ENCODE assay signal across 17 cellular contexts in the genomic region with DNA sequence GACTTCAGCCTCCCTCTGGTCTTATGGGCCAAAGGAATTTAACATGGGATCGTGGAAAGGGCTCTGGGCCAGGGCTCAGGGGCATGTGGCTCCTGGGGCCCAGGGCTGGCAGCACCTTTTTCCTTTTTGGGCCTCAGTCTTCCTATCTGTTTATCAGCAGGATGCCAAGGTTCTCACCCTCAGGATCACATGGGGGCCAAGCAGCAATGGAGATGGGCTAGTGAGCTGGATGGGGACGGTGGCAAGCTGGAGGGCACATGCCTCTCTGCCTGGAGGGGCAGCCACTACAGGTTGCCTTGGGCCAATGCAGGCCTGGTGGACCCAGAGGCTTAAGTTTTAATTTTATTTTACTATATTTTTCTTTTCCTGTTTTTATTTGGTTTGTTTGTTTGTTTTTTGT.
DNase-seq lines count a peak whose midpoint lies in the region; ATAC-seq and TF ChIP-seq lines count a peak whose summit lies in the region.
"Had no signal": no experiment of that assay in that cellular context is flagged by ENCODE, and none has a peak within 500 bp of the region (broad histone marks: within the 10 kb centered on the region; RNA-seq: fewer than 3 reads in every experiment).

No MANE protein-coding gene starts in this region.

- no peak overlapping the region for H2BK5ac ChIP-seq in H9 (ENCODE audit: insufficient read length, low read length)

- no peak overlapping the region for H2BK15ac ChIP-seq in H9 (ENCODE audit: low read depth, low read length)

- H4K5ac ChIP-seq in H9 (ENCODE audit: insufficient read length, low read depth, low read length), result no peak overlapping the region

- H3K9me3 Mint-ChIP-seq in H9 (peaks cover 7 to 12% of the 10 kb centered on the region in 2 experiments; a peak in 4 of 5 replicates), chondrocyte (ENCODE audit: low read depth) (peaks cover 5% of the 10 kb centered on the region)
- H3K9me3 Mint-ChIP-seq: CD4-positive, alpha-beta T cell had no signal

- H3K27me3 ChIP-seq in H9 (ENCODE audit: insufficient read depth, low read length), result no peaks in the 10 kb centered on the region; the same call in 1 of the 2 replicates

- H2BK12ac ChIP-seq in H9 (ENCODE audit: insufficient read length, low read depth, low read length), result no peak overlapping the region

- H3K27me3 Mint-ChIP-seq in H9 (ENCODE audit: low read depth) (peaks cover 4% of the 10 kb centered on the region), chondrocyte (ENCODE audit: low read depth) (peaks cover 26% of the 10 kb centered on the region)

- H3K4me1 Mint-ChIP-seq in H9 (peaks cover 3 to 13% of the 10 kb centered on the region in 2 experiments), chondrocyte (ENCODE audit: low read depth) (no peaks in the 10 kb centered on the region)

- no peak overlapping the region for H3K18ac ChIP-seq in H9 (ENCODE audit: insufficient read length, low read depth, low read length)

- no peaks in the 10 kb centered on the region for H3K79me1 ChIP-seq in H9 (ENCODE audit: insufficient read depth, low read depth, low read length, poor library complexity, severe bottlenecking)

- DNase-seq in H9 (peak; percentile 8), chondrocyte (ENCODE audit: low spot score) (no peak), islet precursor cell (peak; percentile 32), substantia nigra (lab: John Stamatoyannopoulos, UW) (no peak), NCI-H2107 (lab: John Stamatoyannopoulos, UW) (no peak), NCI-H1105 (lab: John Stamatoyannopoulos, UW) (no peak), AG20443 (ENCODE audit: low spot score) (no peak)
- DNase-seq: ACHN; C1 segment of cervical spinal cord; Calu3; CD4-positive, alpha-beta T cell; DMS 273 treated with DMSO at 0.1 percent for 48 hours; GOT3 had no signal

- no peak overlapping the region for H3T11ph ChIP-seq in H9 (ENCODE audit: low read length)

- 0 out of 2 replicates have a peak, but pooled peaks cover 3% of the 10 kb centered on the region for H3K4me1 ChIP-seq in H9 (ENCODE audit: insufficient read depth, low read length)

- no peak overlapping the region for H3K27ac Mint-ChIP-seq in H9
- peak overlapping the region; percentile 32 for H3K27ac Mint-ChIP-seq in chondrocyte (ENCODE audit: unreplicated experiment)
- H3K27ac Mint-ChIP-seq: B cell; CD4-positive, alpha-beta T cell had no signal

- no peak overlapping the region for H3K56ac ChIP-seq in H9 (ENCODE audit: insufficient read length, low read depth, low read length)

- no peak for TF ChIP-seq CTCF in H9 (conservative IDR thresholded peaks at IDR 0.05)
- no peak for TF ChIP-seq CTCF in chondrocyte (IDR thresholded peaks at IDR 0.05)

- H3K9ac ChIP-seq in H9 (ENCODE audit: extremely low read depth, insufficient read length, low read length), result no peak overlapping the region

- H3K36me3 Mint-ChIP-seq in H9 (ENCODE audit: insufficient read depth in 1 of 3, low read depth in 3 of 3), result peaks cover 0 to 5% (median 4%) of the 10 kb centered on the region in 3 experiments; a peak in 3 of 7 replicates
- H3K36me3 Mint-ChIP-seq in chondrocyte (ENCODE audit: low read depth), result no peaks in the 10 kb centered on the region

- no peak overlapping the region for H2AK5ac ChIP-seq in H9 (ENCODE audit: insufficient read length, low read length)

- no peaks in the 10 kb centered on the region for H3K79me2 ChIP-seq in H9 (ENCODE audit: insufficient read depth, low read length)

- no peak overlapping the region for H4K91ac ChIP-seq in H9 (ENCODE audit: insufficient read length, low read depth, low read length)

- WGBS in H9 (ENCODE audit: extremely low coverage, insufficient read length, low lambda C conversion rate), result no CpG with 5 or more reads among the region's 2 CpGs

- H3K27ac ChIP-seq in H9 (ENCODE audit: insufficient read length, low read depth, low read length), result no peak overlapping the region
- peak overlapping the region; percentile 99 for H3K27ac ChIP-seq in substantia nigra (ENCODE audit: low read depth, low read length, poor library complexity, severe bottlenecking)

- no peaks in the 10 kb centered on the region for H3K23me2 ChIP-seq in H9 (ENCODE audit: insufficient read length, low read depth, low read length, poor library complexity, severe bottlenecking)

- no peak overlapping the region for H3K14ac ChIP-seq in H9 (ENCODE audit: insufficient read depth, low read length)

- no peak overlapping the region for H3K4ac ChIP-seq in H9 (ENCODE audit: low read depth, low read length)

- no peak overlapping the region for H4K8ac ChIP-seq in H9 (replicated peaks; ENCODE audit: insufficient read length, low read depth, low read length)

- no peaks in the 10 kb centered on the region for H3K9me3 ChIP-seq in H9 (ENCODE audit: control insufficient read depth, low read depth, low read length)
- H3K9me3 ChIP-seq: HAP-1 had no signal

- no peak overlapping the region for H3K4me2 ChIP-seq in H9 (ENCODE audit: insufficient read depth, insufficient read length, low read length)

- H2BK120ac ChIP-seq in H9 (ENCODE audit: low read depth, low read length, poor library complexity, severe bottlenecking), result no peak overlapping the region

- H4K20me1 ChIP-seq in H9 (ENCODE audit: control insufficient read depth, insufficient read depth, insufficient read length), result peaks cover 2% of the 10 kb centered on the region

- ATAC-seq in GM19397 (IDR thresholded peaks at IDR 0.05; ENCODE audit: unreplicated experiment), result no peak
- ATAC-seq: GM12878 had no signal

- H2BK20ac ChIP-seq in H9 (ENCODE audit: low read depth, low read length, poor library complexity, severe bottlenecking), result no peak overlapping the region

- H2AFZ ChIP-seq in H9 (ENCODE audit: low read length), result no peak overlapping the region

- H3K4me3 Mint-ChIP-seq in H9, result no peak overlapping the region
- H3K4me3 Mint-ChIP-seq in chondrocyte (ENCODE audit: unreplicated experiment), result no peak overlapping the region
- H3K4me3 Mint-ChIP-seq: B cell; CD4-positive, alpha-beta T cell had no signal

- H3K23ac ChIP-seq in H9 (ENCODE audit: insufficient read length, low read depth, low read length), result no peak overlapping the region

Comparison
In these comparisons a context has a peak if more than half of its experiments do, and no peak if none do; other contexts are left out.
1. DNase-seq: peak in H9 (single experiment) and islet precursor cell (single experiment); none in chondrocyte (single experiment), substantia nigra (0 of 49), NCI-H2107 (single experiment), NCI-H1105 (single experiment) and AG20443 (single experiment).